In the genomic region with DNA sequence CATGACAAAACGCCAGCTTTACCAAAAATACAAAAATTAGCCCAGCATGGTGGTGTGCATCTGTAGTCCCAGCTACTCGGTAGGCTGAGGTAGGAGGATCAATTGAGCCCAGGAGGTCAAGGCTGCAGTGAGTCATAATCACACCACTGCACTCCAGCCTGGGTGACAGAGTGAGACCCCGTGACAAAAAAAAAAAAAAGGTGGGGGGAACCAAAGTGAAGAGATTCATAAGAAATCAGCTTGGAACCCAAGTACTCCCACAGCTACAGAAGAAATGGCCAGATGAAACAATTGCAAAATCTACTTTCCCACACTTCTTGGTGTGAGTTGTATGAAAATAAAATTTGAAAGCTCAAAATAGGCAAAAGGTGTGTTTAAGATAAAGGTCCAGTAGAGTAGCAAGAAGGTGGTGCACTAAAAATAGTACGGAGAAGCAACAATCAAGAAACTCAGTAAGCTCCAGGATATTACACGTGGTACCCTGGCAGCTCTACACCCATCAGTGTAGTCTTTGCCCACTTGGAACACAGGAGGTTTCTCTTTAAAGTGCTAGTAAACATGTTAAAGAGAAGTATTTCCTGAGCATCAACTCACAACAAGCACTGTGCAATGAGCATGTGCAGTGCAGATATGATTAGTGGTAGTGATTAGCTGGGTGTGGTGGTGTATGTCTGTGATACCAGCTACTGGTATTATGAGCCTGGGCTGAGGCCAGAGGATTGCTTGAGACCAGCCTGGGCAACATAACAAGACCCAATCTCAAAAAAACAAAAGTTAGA, we compare ENCODE assay signal across 1 cellular context.
TF ChIP-seq lines count a peak whose summit lies in the region.

No MANE protein-coding gene starts in this region.

TF ChIP-seq in HepG2, 621 proteins besides CTCF, POLR2A, EP300 and RAD21 (continued from another document):
- TF ChIP-seq AHDC1 (CRISPR knock-in tag; IDR thresholded peaks at IDR 0.05; ENCODE audit: borderline replicate concordance) (peak; percentile 37; the same call in 1 of the 2 replicates), ZNF232 (CRISPR knock-in tag; IDR thresholded peaks at IDR 0.05; ENCODE audit: borderline replicate concordance) (no peak), JUN (CRISPR knock-in tag; IDR thresholded peaks at IDR 0.05) (peak; percentile 54; the same call in 1 of the 2 replicates), RXRB (CRISPR knock-in tag; IDR thresholded peaks at IDR 0.05; ENCODE audit: borderline replicate concordance) (peak; percentile 18; the same call in 1 of the 2 replicates), MEIS2 (CRISPR knock-in tag; IDR thresholded peaks at IDR 0.05) (no peak), SOX5 (CRISPR knock-in tag; IDR thresholded peaks at IDR 0.05; ENCODE audit: borderline replicate concordance) (peak; percentile 7; the same call in 1 of the 2 replicates), SAP130 (CRISPR knock-in tag; IDR thresholded peaks at IDR 0.05; ENCODE audit: low read depth) (peak; percentile 48), TBX2 (CRISPR knock-in tag; IDR thresholded peaks at IDR 0.05; ENCODE audit: borderline replicate concordance) (peak; percentile 15; the same call in 1 of the 2 replicates), RBAK (CRISPR knock-in tag; IDR thresholded peaks at IDR 0.05) (no peak), YEATS4 (CRISPR knock-in tag; IDR thresholded peaks at IDR 0.05; ENCODE audit: borderline replicate concordance) (peak; percentile 19; the same call in 1 of the 2 replicates), NFIC (IDR thresholded peaks at IDR 0.05; ENCODE audit: low read length) (0 out of 2 replicates have a peak, but pooled peaks have one; percentile 21), DPF2 (CRISPR knock-in tag; IDR thresholded peaks at IDR 0.05; ENCODE audit: borderline replicate concordance, low read depth) (peak; percentile 52; the same call in 1 of the 2 replicates), HHEX (CRISPR knock-in tag; IDR thresholded peaks at IDR 0.05) (no peak), ZNF772 (CRISPR knock-in tag; IDR thresholded peaks at IDR 0.05) (no peak), NR2F1 (CRISPR knock-in tag; IDR thresholded peaks at IDR 0.05) (peak; percentile 36 to 80; a peak in 3 of 4 replicates), ZNF501 (CRISPR knock-in tag; IDR thresholded peaks at IDR 0.05) (0 out of 2 replicates have a peak, but pooled peaks have one; percentile 8), GATAD2A (CRISPR knock-in tag; IDR thresholded peaks at IDR 0.05) (0 out of 2 replicates have a peak, but pooled peaks have one; percentile 21), ZMYM3 (CRISPR knock-in tag; IDR thresholded peaks at IDR 0.05) (0 out of 2 replicates have a peak, but pooled peaks have one; percentile 43), NFE2L1 (CRISPR knock-in tag; IDR thresholded peaks at IDR 0.05; ENCODE audit: borderline replicate concordance) (no peak), RARA (CRISPR knock-in tag; IDR thresholded peaks at IDR 0.05) (peak; percentile 55), SOX6 (IDR thresholded peaks at IDR 0.05) (no peak), SOX6 (CRISPR knock-in tag; IDR thresholded peaks at IDR 0.05) (peak; percentile 44), PAXIP1 (CRISPR knock-in tag; conservative IDR thresholded peaks at IDR 0.05) (peak; percentile 71), NR2F6 (IDR thresholded peaks at IDR 0.05) (peak; percentile 75), NR2F6 (CRISPR knock-in tag; IDR thresholded peaks at IDR 0.05) (peak; percentile 89), ZNF18 (CRISPR knock-in tag; IDR thresholded peaks at IDR 0.05; ENCODE audit: insufficient replicate concordance) (peak; percentile 77), TFE3 (CRISPR knock-in tag; IDR thresholded peaks at IDR 0.05) (peak; percentile 81)
- TF ChIP-seq, protein P1, sequence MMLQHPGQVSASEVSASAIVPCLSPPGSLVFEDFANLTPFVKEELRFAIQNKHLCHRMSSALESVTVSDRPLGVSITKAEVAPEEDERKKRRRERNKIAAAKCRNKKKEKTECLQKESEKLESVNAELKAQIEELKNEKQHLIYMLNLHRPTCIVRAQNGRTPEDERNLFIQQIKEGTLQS (CRISPR knock-in tag; IDR thresholded peaks at IDR 0.05) = peak; percentile 66; the same call in 1 of the 2 replicates
